ENCODE assay signal across 17 cellular contexts in the genomic region with DNA sequence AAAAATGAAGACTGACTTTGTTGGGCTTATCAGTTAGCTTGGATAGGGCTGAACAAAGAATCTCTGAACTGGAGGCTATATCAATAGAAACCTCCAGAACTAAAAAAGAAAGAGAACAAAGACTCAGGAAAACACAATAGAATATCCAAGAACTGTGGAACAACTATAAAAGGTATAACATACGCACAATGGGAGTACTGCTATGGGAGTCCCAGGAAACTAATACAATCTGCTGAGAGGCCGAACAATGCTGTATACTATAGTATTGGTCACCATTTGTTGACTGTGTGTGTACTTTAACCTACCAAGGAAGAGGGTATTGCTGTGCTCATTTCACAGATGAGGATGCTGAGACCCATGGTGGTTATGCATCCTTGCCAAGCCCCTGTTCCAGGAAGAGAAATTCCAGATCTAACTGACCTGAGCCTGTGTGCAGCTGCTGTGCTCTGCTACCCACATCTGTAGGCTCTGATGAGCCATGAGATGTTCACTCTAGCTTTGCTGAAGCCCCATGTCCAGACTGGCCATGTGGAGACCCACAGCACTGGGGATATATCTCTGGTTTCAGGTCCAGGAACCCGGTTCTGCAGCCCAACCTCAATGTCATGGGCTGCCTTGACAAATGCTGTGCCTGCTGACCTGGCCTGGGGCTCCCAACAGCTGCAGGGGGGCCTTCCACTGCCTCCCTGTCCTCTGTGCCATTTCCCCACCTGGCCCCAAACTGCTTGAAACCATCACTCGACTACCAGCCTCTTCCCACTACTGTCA.
"Had no signal": no experiment of that assay in that cellular context is flagged by ENCODE, and none has a peak within 500 bp of the region (broad histone marks: within the 10 kb centered on the region; RNA-seq: fewer than 3 reads in every experiment).

No MANE protein-coding gene starts in this region.

- H3K9me3 ChIP-seq: right lobe of liver, testis had no signal

- DNase-seq: dermis blood vessel endothelial cell; effector CD4-positive, alpha-beta T cell; foreskin melanocyte; mammary epithelial cell; occipital lobe; psoas muscle; retina; stimulated activated CD4-positive, alpha-beta T cell treated with anti-CD3 and anti-CD28 coated beads, Interleukin-4, amount 100 ng/mL, for 1 hour; stimulated activated CD8-positive, alpha-beta memory T cell treated with anti-CD3 and anti-CD28 coated beads, Interleukin-4, amount 100 ng/mL, for 48 hours; testis had no signal

- H3K27me3 Mint-ChIP-seq: stimulated activated naive CD8-positive, alpha-beta T cell treated with anti-CD3 and anti-CD28 coated beads, Interleukin-15, Interleukin-2, amounts not matched to agents 100 ng/mL and 50 ng/mL, for 24 hours had no signal

- ATAC-seq: psoas muscle; right lobe of liver; stimulated activated memory B cell treated with anti-CD40 and anti-IgM and Interleukin-4, amounts not matched to agents 10 μg/mL and 1 μg/mL and 100 μg/mL, for 72 hours had no signal

- H3K36me3 ChIP-seq: right lobe of liver, tibial nerve had no signal

- H3K4me1 ChIP-seq: psoas muscle, right lobe of liver, testis, tibial nerve had no signal

- H3K4me3 Mint-ChIP-seq: mesothelial cell of epicardium; nephron; stimulated activated memory B cell treated with anti-CD40 and anti-IgM and Interleukin-4, amounts not matched to agents 10 μg/mL and 1 μg/mL and 100 μg/mL, for 72 hours; stimulated activated naive CD8-positive, alpha-beta T cell treated with anti-CD3 and anti-CD28 coated beads, Interleukin-15, Interleukin-2, amounts not matched to agents 100 ng/mL and 50 ng/mL, for 24 hours had no signal

- H3K27me3 ChIP-seq: hepatocyte, right lobe of liver, testis, tibial nerve had no signal

- H3K4me1 Mint-ChIP-seq: mesothelial cell of epicardium; stimulated activated memory B cell treated with anti-CD40 and anti-IgM and Interleukin-4, amounts not matched to agents 10 μg/mL and 1 μg/mL and 100 μg/mL, for 72 hours had no signal

- H3K36me3 Mint-ChIP-seq: mesothelial cell of epicardium; stimulated activated memory B cell treated with anti-CD40 and anti-IgM and Interleukin-4, amounts not matched to agents 10 μg/mL and 1 μg/mL and 100 μg/mL, for 72 hours had no signal

- H3K4me3 ChIP-seq: hepatocyte, psoas muscle, right lobe of liver, testis, tibial nerve had no signal

- H3K27ac Mint-ChIP-seq: mesothelial cell of epicardium; nephron; stimulated activated memory B cell treated with anti-CD40 and anti-IgM and Interleukin-4, amounts not matched to agents 10 μg/mL and 1 μg/mL and 100 μg/mL, for 72 hours; stimulated activated naive CD8-positive, alpha-beta T cell treated with anti-CD3 and anti-CD28 coated beads, Interleukin-15, Interleukin-2, amounts not matched to agents 100 ng/mL and 50 ng/mL, for 24 hours had no signal

- H3K27ac ChIP-seq: hepatocyte, psoas muscle, right lobe of liver, testis, tibial nerve had no signal
